ENCODE assay signal across 11 cellular contexts in the genomic region with DNA sequence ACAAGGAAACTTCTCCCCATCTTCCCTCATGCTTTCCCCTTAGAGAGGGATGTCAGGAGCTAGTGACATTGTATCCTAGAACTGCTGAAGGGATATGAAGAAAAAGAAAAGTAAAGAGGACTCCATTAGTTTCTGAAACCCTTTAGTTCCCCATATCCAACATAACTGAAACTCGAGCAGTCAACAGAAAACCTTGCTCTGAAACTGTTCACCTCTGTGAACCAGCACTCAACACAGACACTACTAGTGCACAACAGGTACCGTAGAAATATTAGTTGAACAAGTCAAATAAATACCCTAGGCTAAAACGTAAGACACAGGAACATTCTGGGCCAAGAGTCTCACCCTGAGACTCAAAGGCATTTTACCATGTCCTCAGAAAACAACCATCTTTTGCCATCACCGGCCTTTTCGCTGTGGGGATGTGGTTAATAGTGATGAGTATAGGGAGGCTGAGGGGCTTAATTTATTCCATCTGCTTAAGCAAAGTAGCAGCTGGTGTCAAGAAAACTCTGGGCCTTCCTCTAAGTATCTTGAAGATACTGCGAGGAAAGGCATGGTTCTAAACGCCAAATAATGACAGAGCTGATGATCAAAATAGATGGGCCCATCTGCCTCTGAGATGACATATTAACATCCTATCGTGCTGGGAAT.
DNase-seq lines count a peak whose midpoint lies in the region; ATAC-seq, FAIRE-seq and TF ChIP-seq lines count a peak whose summit lies in the region.
"Had no signal": no experiment of that assay in that cellular context is flagged by ENCODE, and none has a peak within 500 bp of the region (broad histone marks: within the 10 kb centered on the region; RNA-seq: fewer than 3 reads in every experiment).

No MANE protein-coding gene starts in this region.

- peak; percentile 5 for FAIRE-seq in GM12891 (lab: Jason Lieb, UNC)

- H3K36me3 Mint-ChIP-seq in neural progenitor cell, result no peaks in the 10 kb centered on the region
- H3K36me3 Mint-ChIP-seq in nephron progenitor cell (ENCODE audit: low read depth), result peaks cover 6% of the 10 kb centered on the region

- no peak overlapping the region for H3K27ac Mint-ChIP-seq in neural progenitor cell
- H3K27ac Mint-ChIP-seq in nephron progenitor cell, result no peak overlapping the region

- no peaks in the 10 kb centered on the region for H4K20me1 ChIP-seq in neural progenitor cell (ENCODE audit: low read depth)

- ATAC-seq in GM19395 (IDR thresholded peaks at IDR 0.05; ENCODE audit: unreplicated experiment) (peak; percentile 95), HG02840 (IDR thresholded peaks at IDR 0.05; ENCODE audit: low FRiP score, unreplicated experiment) (peak; percentile 78), HG03558 (IDR thresholded peaks at IDR 0.05; ENCODE audit: extremely low read depth, unreplicated experiment) (peak; percentile 84)
- ATAC-seq: foreskin keratinocyte had no signal

- H3K9me3 ChIP-seq in neural progenitor cell (ENCODE audit: low read depth), result no peaks in the 10 kb centered on the region

- H3K4me3 Mint-ChIP-seq in neural progenitor cell (no peak overlapping the region), nephron progenitor cell (no peak overlapping the region)

- H3K4me1 Mint-ChIP-seq in neural progenitor cell, result peaks cover 3% of the 10 kb centered on the region
- peaks cover 30% of the 10 kb centered on the region for H3K4me1 Mint-ChIP-seq in nephron progenitor cell

- no peak for TF ChIP-seq POLR2A in GM12891 (IDR thresholded peaks at IDR 0.05; ENCODE audit: low read depth, low read length)

- no peaks in the 10 kb centered on the region for H3K36me3 ChIP-seq in neural progenitor cell

- H3K27me3 ChIP-seq in neural progenitor cell, result no peaks in the 10 kb centered on the region
- H3K27me3 ChIP-seq: foreskin keratinocyte had no signal

- H3K9me3 Mint-ChIP-seq in neural progenitor cell (no peaks in the 10 kb centered on the region), nephron progenitor cell (no peaks in the 10 kb centered on the region)

- H3K4me2 ChIP-seq in neural progenitor cell, result no peak overlapping the region

- H3K27me3 Mint-ChIP-seq in neural progenitor cell (ENCODE audit: insufficient read depth, low read depth), result peaks cover 4% of the 10 kb centered on the region
- no peaks in the 10 kb centered on the region for H3K27me3 Mint-ChIP-seq in nephron progenitor cell (ENCODE audit: low read depth, poor library complexity)

- H3K4me1 ChIP-seq in neural progenitor cell, result peaks cover 10% of the 10 kb centered on the region
- H3K4me1 ChIP-seq: foreskin keratinocyte had no signal

- DNase-seq in GM12891 (ENCODE audit: insufficient read length, low spot score), result peak; percentile 15
- no peak for DNase-seq in neural progenitor cell (ENCODE audit: low spot score)
- no peak for DNase-seq in substantia nigra (lab: John Stamatoyannopoulos, UW)
- DNase-seq in nephron progenitor cell, result no peak
- DNase-seq in CD1c-positive myeloid dendritic cell (ENCODE audit: extremely low spot score), result no peak
- DNase-seq: activated T-cell treated with anti-CD3 and anti-CD28 coated beads, Interleukin-2, amount 50 U/mL, for 48 hours; cerebellar nuclear complex; foreskin keratinocyte had no signal

- TF ChIP-seq CTCF in neural progenitor cell (IDR thresholded peaks at IDR 0.05) (no peak), nephron progenitor cell (IDR thresholded peaks at IDR 0.05) (no peak)

- H3K79me2 ChIP-seq in neural progenitor cell (ENCODE audit: low read depth), result no peaks in the 10 kb centered on the region

- H3K4me3 ChIP-seq in neural progenitor cell, result no peak overlapping the region

- no peak overlapping the region for H2AFZ ChIP-seq in neural progenitor cell (replicated peaks)

- no peaks in the 10 kb centered on the region for H3F3A ChIP-seq in neural progenitor cell (ENCODE audit: low read depth)

- no peak overlapping the region for H3K9ac ChIP-seq in neural progenitor cell

- H3K27ac ChIP-seq in neural progenitor cell (no peak overlapping the region), substantia nigra (ENCODE audit: low read depth, low read length, poor library complexity, severe bottlenecking) (no peak overlapping the region)
- H3K27ac ChIP-seq: foreskin keratinocyte had no signal

TF ChIP-seq in GM12891, 5 proteins besides CTCF, POLR2A, EP300 and RAD21:
- TF ChIP-seq SPI1 (IDR thresholded peaks at IDR 0.05; ENCODE audit: low read depth, low read length) (no peak), TAF1 (IDR thresholded peaks at IDR 0.05; ENCODE audit: low read depth, low read length) (no peak), POLR2AphosphoS5 (IDR thresholded peaks at IDR 0.05; ENCODE audit: low read depth, low read length) (no peak), POU2F2 (IDR thresholded peaks at IDR 0.05; ENCODE audit: low read depth, low read length) (no peak), PAX5 (IDR thresholded peaks at IDR 0.05; ENCODE audit: insufficient read depth, low read length, severe bottlenecking) (no peak)
